29 cellular contexts compared by ENCODE assay signal in the genomic region with DNA sequence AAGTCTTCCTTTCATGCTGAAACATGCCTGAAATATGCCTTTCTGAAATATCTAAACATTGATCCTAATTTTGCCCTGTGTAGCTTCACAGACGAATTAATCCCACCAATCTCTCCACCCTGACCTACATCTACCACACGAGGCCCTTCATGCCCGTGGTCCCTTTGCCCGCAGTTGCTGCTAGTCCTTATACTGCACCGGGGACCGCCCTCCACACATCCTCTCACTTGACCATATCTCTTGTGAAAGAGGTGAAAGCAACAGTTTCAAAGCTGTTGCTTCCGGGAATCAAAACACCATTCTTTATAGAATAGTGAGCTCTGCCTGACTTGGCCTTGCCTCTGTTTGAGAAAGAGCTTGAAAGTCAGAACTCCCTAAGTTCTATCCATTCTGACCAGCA.
"Had no signal": no experiment of that assay in that cellular context is flagged by ENCODE, and none has a peak within 500 bp of the region (broad histone marks: within the 10 kb centered on the region; RNA-seq: fewer than 3 reads in every experiment).

No MANE protein-coding gene starts in this region.

- H3K9ac ChIP-seq: KMS-11 had no signal

- H3K4me2 ChIP-seq: KMS-11 had no signal

- H3K27ac ChIP-seq: ascending aorta, body of pancreas, KMS-11, Peyer's patch, RWPE1, SJSA1, VCaP had no signal

- H3K27me3 ChIP-seq: ascending aorta, body of pancreas, Peyer's patch, SJSA1 had no signal

- H3K4me3 ChIP-seq: ascending aorta, body of pancreas, Peyer's patch, SJSA1 had no signal

- DNase-seq: activated CD4-positive, alpha-beta memory T cell treated with anti-CD3 and anti-CD28 coated beads for 36 hours; activated CD4-positive, alpha-beta T cell treated with anti-CD3 and anti-CD28 coated beads, Interleukin-2, amount 10 ng/mL, durations not matched to agents 7 days and 5 days; activated CD4-positive, CD25-positive, alpha-beta regulatory T cell; activated CD8-positive, alpha-beta memory T cell treated with anti-CD3 and anti-CD28 coated beads for 24 hours; activated effector memory CD4-positive, alpha-beta T cell treated with anti-CD3 and anti-CD28 coated beads, Interleukin-2, amount 50 U/mL, for 16 hours; activated naive CD4-positive, alpha-beta T cell treated with Interleukin-2 at 50 U/mL for 16 hours; activated naive CD8-positive, alpha-beta T cell treated with anti-CD3 and anti-CD28 coated beads, Interleukin-2, amount 50 U/mL, for 24 hours; activated T-cell treated with anti-CD3 and anti-CD28 coated beads, Interleukin-2, amount 50 U/mL, for 4 hours; amniotic stem cell; body of pancreas; central memory CD4-positive, alpha-beta T cell; NCI-H1092; NCI-H1417; NCI-H1694; NCI-H2029 treated with DMSO at 0.1 percent for 48 hours; NCI-H510A treated with DMSO at 0.1 percent for 48 hours; NCI-H69; Peyer's patch; Right ventricle myocardium superior; T-cell; T-helper 2 cell; T1000 had no signal

- ATAC-seq: activated naive CD4-positive, alpha-beta T cell treated with anti-CD3 and anti-CD28 coated beads, Interleukin-2, amount 50 U/mL, for 72 hours; activated naive CD8-positive, alpha-beta T cell treated with anti-CD3 and anti-CD28 coated beads, Interleukin-2, amount 50 U/mL, for 24 hours; activated T-cell treated with anti-CD3 and anti-CD28 coated beads, Interleukin-2, amount 50 U/mL, for 4 hours; body of pancreas; SK-N-SH treated with all-trans-retinoic acid at 6 μM for 48 hours; T-cell had no signal

- H3K36me3 ChIP-seq: ascending aorta, Peyer's patch, SJSA1 had no signal

- H3K9me3 ChIP-seq: ascending aorta, body of pancreas, Peyer's patch, SJSA1 had no signal
